ENCODE assay signal across 30 cellular contexts in the genomic region with DNA sequence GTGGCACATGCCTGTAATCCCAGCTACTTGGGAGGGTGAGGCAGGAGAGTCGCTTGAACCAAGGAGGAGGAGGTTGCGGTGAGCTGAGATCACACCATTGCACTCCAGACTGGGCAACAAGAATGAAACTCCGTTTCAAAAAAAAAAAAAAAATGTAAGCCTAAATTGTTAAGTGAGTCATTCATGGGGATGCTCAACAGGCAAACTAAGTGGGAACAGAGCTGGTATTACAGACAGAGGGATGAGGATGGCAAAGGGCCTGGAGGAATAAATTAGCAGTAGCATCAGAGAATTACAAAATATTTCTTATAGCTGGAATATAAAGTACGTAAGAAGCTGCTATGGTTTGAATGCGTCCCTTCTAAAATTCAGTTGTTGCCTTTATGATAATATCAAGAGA.
"Had no signal": no experiment of that assay in that cellular context is flagged by ENCODE, and none has a peak within 500 bp of the region (broad histone marks: within the 10 kb centered on the region; RNA-seq: fewer than 3 reads in every experiment).

No MANE protein-coding gene starts in this region.

- H3K36me3 ChIP-seq: ascending aorta, cardiac muscle cell, heart right ventricle, ovary, right lobe of liver, uterus had no signal

- H3K9me3 ChIP-seq: ascending aorta, ovary, right lobe of liver, uterus had no signal

- H3K4me3 ChIP-seq: ascending aorta, cardiac muscle cell, coronary artery, dorsolateral prefrontal cortex, heart right ventricle, ovary, right lobe of liver, skin epidermis, uterus had no signal

- H3K36me3 Mint-ChIP-seq: type B pancreatic cell had no signal

- H3K27me3 ChIP-seq: ascending aorta, foreskin keratinocyte, heart right ventricle, ovary, right lobe of liver, uterus had no signal

- H3K4me1 Mint-ChIP-seq: brain, nephron had no signal

- H3K27ac Mint-ChIP-seq: activated B cell treated with CpG ODN at 0.5 μM for 24 hours; activated CD4-positive, alpha-beta T cell treated with anti-CD3 and anti-CD28 coated beads for 36 hours; activated CD8-positive, alpha-beta memory T cell treated with anti-CD3 and anti-CD28 coated beads, Interleukin-2, amount 10 ng/mL, durations not matched to agents 7 days and 5 days; activated CD8-positive, alpha-beta T cell treated with anti-CD3 and anti-CD28 coated beads, Interleukin-2, amount 10 ng/mL, durations not matched to agents 7 days and 5 days; activated T-helper 2 cell treated with anti-CD3 and anti-CD28 coated beads, Interferon-gamma antibody, Interleukin-2, Interleukin-4, amounts not matched to agents 10 μg/mL and 5 μg/mL and 100 μg/mL, durations not matched to agents 14 hours and 24 hours and 36 hours; brain; nephron; progenitor cell of endocrine pancreas; stimulated activated memory B cell treated with anti-CD40 and anti-IgM and Interleukin-4, amounts not matched to agents 10 μg/mL and 1 μg/mL and 100 μg/mL, for 72 hours; stimulated activated naive CD8-positive, alpha-beta T cell treated with anti-CD3 and anti-CD28 coated beads, Interleukin-15, amount 100 ng/mL, for 72 hours; T-helper 2 cell treated with Interferon-gamma antibody and Interleukin-4, amounts not matched to agents 5 μg/mL and 100 μg/mL, for 36 hours; type B pancreatic cell had no signal

- H3K27me3 Mint-ChIP-seq: activated B cell treated with CpG ODN at 0.5 μM for 24 hours; activated CD4-positive, alpha-beta T cell treated with anti-CD3 and anti-CD28 coated beads for 36 hours; activated CD8-positive, alpha-beta memory T cell treated with anti-CD3 and anti-CD28 coated beads, Interleukin-2, amount 10 ng/mL, durations not matched to agents 7 days and 5 days; activated naive CD4-positive, alpha-beta T cell treated with anti-CD3 and anti-CD28 coated beads, Interleukin-2, amount 50 U/mL, for 24 hours; progenitor cell of endocrine pancreas; stimulated activated memory B cell treated with anti-CD40 and anti-IgM and Interleukin-4, amounts not matched to agents 10 μg/mL and 1 μg/mL and 100 μg/mL, for 72 hours; stimulated activated naive CD8-positive, alpha-beta T cell treated with anti-CD3 and anti-CD28 coated beads, Interleukin-15, amount 100 ng/mL, for 72 hours; type B pancreatic cell had no signal

- H3K9me3 Mint-ChIP-seq: activated B cell treated with CpG ODN at 0.5 μM for 24 hours; activated naive CD4-positive, alpha-beta T cell treated with anti-CD3 and anti-CD28 coated beads, Interleukin-2, amount 50 U/mL, for 24 hours; activated T-helper 2 cell treated with anti-CD3 and anti-CD28 coated beads, Interferon-gamma antibody, Interleukin-2, Interleukin-4, amounts not matched to agents 10 μg/mL and 5 μg/mL and 100 μg/mL, durations not matched to agents 14 hours and 24 hours and 36 hours; stimulated activated memory B cell treated with anti-CD40 and anti-IgM and Interleukin-4, amounts not matched to agents 10 μg/mL and 1 μg/mL and 100 μg/mL, for 72 hours; stimulated activated naive CD8-positive, alpha-beta T cell treated with anti-CD3 and anti-CD28 coated beads, Interleukin-15, amount 100 ng/mL, for 72 hours; T-helper 2 cell treated with Interferon-gamma antibody and Interleukin-4, amounts not matched to agents 5 μg/mL and 100 μg/mL, for 36 hours; type B pancreatic cell had no signal

- DNase-seq: activated B cell treated with CpG ODN at 0.5 μM for 24 hours; activated CD4-positive, alpha-beta T cell treated with anti-CD3 and anti-CD28 coated beads for 36 hours; activated CD8-positive, alpha-beta memory T cell treated with anti-CD3 and anti-CD28 coated beads, Interleukin-2, amount 10 ng/mL, durations not matched to agents 7 days and 5 days; activated CD8-positive, alpha-beta T cell treated with anti-CD3 and anti-CD28 coated beads, Interleukin-2, amount 10 ng/mL, durations not matched to agents 7 days and 5 days; activated T-cell treated with anti-CD3 and anti-CD28 coated beads, Interleukin-2, amount 50 U/mL, for 48 hours; dorsolateral prefrontal cortex; effector memory CD4-positive, alpha-beta T cell; foreskin keratinocyte; heart right ventricle; left ventricle myocardium superior; ovary; right lobe of liver; stimulated activated CD4-positive, alpha-beta T cell treated with anti-CD3 and anti-CD28 coated beads, Interleukin-4, amount 100 ng/mL, for 4 hours; stimulated activated CD8-positive, alpha-beta memory T cell treated with anti-CD3 and anti-CD28 coated beads, Interleukin-4, amount 100 ng/mL, for 48 hours; stimulated activated naive CD8-positive, alpha-beta T cell treated with anti-CD3 and anti-CD28 coated beads, Interleukin-15, amount 100 ng/mL, for 72 hours; substantia nigra; uterus had no signal

- FAIRE-seq: islet of Langerhans had no signal

- H3K4me1 ChIP-seq: ascending aorta, foreskin keratinocyte, heart right ventricle, uterus had no signal

- H3K4me3 Mint-ChIP-seq: activated B cell treated with CpG ODN at 0.5 μM for 24 hours; activated CD4-positive, alpha-beta T cell treated with anti-CD3 and anti-CD28 coated beads for 36 hours; activated CD8-positive, alpha-beta memory T cell treated with anti-CD3 and anti-CD28 coated beads, Interleukin-2, amount 10 ng/mL, durations not matched to agents 7 days and 5 days; activated CD8-positive, alpha-beta T cell treated with anti-CD3 and anti-CD28 coated beads, Interleukin-2, amount 10 ng/mL, durations not matched to agents 7 days and 5 days; activated naive CD4-positive, alpha-beta T cell treated with anti-CD3 and anti-CD28 coated beads, Interleukin-2, amount 50 U/mL, for 24 hours; brain; nephron; stimulated activated memory B cell treated with anti-CD40 and anti-IgM and Interleukin-4, amounts not matched to agents 10 μg/mL and 1 μg/mL and 100 μg/mL, for 72 hours; stimulated activated naive CD8-positive, alpha-beta T cell treated with anti-CD3 and anti-CD28 coated beads, Interleukin-15, amount 100 ng/mL, for 72 hours; T-helper 2 cell treated with Interferon-gamma antibody and Interleukin-4, amounts not matched to agents 5 μg/mL and 100 μg/mL, for 36 hours; type B pancreatic cell had no signal

- H3K27ac ChIP-seq: ascending aorta, cardiac muscle cell, coronary artery, dorsolateral prefrontal cortex, foreskin keratinocyte, heart right ventricle, ovary, right lobe of liver, skin epidermis had no signal

- ATAC-seq: activated CD4-positive, alpha-beta T cell treated with anti-CD3 and anti-CD28 coated beads for 36 hours; activated CD8-positive, alpha-beta memory T cell treated with anti-CD3 and anti-CD28 coated beads, Interleukin-2, amount 10 ng/mL, durations not matched to agents 7 days and 5 days; activated CD8-positive, alpha-beta T cell treated with anti-CD3 and anti-CD28 coated beads, Interleukin-2, amount 10 ng/mL, durations not matched to agents 7 days and 5 days; foreskin keratinocyte; heart right ventricle; left ventricle myocardium superior; right lobe of liver; stimulated activated memory B cell treated with anti-CD40 and anti-IgM and Interleukin-4, amounts not matched to agents 10 μg/mL and 1 μg/mL and 100 μg/mL, for 72 hours; stimulated activated naive CD8-positive, alpha-beta T cell treated with anti-CD3 and anti-CD28 coated beads, Interleukin-15, amount 100 ng/mL, for 72 hours had no signal
